In the genomic region with DNA sequence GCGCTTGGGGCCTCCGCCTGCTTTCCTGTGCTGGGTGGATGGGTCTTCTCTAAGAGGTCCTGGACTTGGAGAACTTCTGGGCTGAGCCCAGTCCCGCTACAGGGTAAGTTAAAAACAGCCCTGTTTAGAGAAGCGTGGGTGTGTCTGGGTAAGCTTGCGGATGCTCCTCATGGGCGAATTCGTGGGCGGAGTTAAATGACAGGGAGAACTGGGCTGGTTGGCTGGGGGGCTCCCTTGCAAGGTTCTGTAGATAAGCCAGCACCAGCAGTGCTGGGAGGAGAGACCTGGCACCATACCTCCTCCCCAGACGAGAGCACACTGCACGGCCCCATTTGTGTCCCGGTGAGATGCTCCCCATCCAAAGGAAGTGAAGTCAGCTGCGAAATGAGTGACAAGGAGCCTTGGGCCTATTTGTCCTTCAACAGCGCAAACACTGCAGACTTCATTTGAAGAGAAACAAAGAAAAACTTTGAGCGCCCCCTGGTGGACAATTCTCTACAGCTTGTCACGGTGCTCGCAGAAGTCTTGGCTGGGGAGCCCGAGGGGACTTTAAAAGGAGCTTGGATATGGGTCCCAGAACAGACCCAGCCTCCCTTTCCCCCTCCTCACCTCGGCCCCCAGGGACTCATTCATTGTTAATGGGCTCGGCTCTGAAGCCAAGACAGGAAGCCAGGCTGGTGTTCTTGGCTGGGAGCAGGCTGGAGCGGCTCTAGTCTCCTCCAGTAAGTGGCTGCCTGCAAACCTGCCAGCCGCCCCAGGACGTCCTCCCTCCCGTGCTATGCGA, we compare ENCODE assay signal across 8 cellular contexts. TPM values are rescaled to one million over a fixed set of nuclear protein-coding genes. Genes with fewer than 3 reads are reported as not detected.
DNase-seq lines count a peak whose midpoint lies in the region; ATAC-seq and TF ChIP-seq lines count a peak whose summit lies in the region.

No MANE protein-coding gene starts in this region.

- TF ChIP-seq CTCF in VCaP (conservative IDR thresholded peaks at IDR 0.05) (peak; percentile 78), breast epithelium (IDR thresholded peaks at IDR 0.05) (peak; percentile 76 to 82 (median 78))

- H3K36me3 ChIP-seq in breast epithelium: no peaks in the 10 kb centered on the region

- H3K4me1 ChIP-seq in breast epithelium: no peaks in the 10 kb centered on the region

- no peaks in the 10 kb centered on the region for H3K9me3 ChIP-seq in breast epithelium

- TF ChIP-seq POLR2A in breast epithelium (IDR thresholded peaks at IDR 0.05): no peak

- no peaks in the 10 kb centered on the region for H3K27me3 ChIP-seq in breast epithelium

- H3K27ac ChIP-seq in VCaP: peak overlapping the region; percentile 9; the same call in 1 of the 2 replicates
- no peak overlapping the region for H3K27ac ChIP-seq in breast epithelium

- peak; percentile 71 for DNase-seq in DMS114 treated with DMSO at 0.1 percent for 48 hours (lab: John Stamatoyannopoulos, UW; ENCODE audit: unreplicated experiment)
- peak; percentile 89 for DNase-seq in NCI-H2171 treated with DMSO at 0.1 percent for 48 hours (lab: John Stamatoyannopoulos, UW)
- DNase-seq in breast epithelium (ENCODE audit: low spot score in 2 of 2): peak; percentile 73 to 87
- DNase-seq in inferior parietal cortex (ENCODE audit: extremely low spot score): peak; percentile 98
- DNase-seq in stimulated activated CD4-positive, alpha-beta T cell treated with anti-CD3 and anti-CD28 coated beads, Interleukin-12 subunit alpha, Interleukin-12 subunit beta, amount 100 ng/mL, for 48 hours (ENCODE audit: low read depth in 2 of 3, low spot score in 1 of 3): peak; percentile 71 to 97 (median 82)

- peak overlapping the region in 2 of 3 donors; percentile 9 to 37 for H3K4me3 ChIP-seq in breast epithelium

- ATAC-seq in HG02678 (IDR thresholded peaks at IDR 0.05; ENCODE audit: unreplicated experiment): peak; percentile 69
- no peak for ATAC-seq in GM19035 (IDR thresholded peaks at IDR 0.05; ENCODE audit: unreplicated experiment)

- intact Hi-C loops in breast epithelium (cut with DNase I; ENCODE audit: low total_unique reads): loop anchor here (10.0 kb wide), 2 partner anchors 186 to 286 kb away; a partner anchor contains a TSS

RNA-seq across cellular contexts. Expression of a gene that starts 39.5 kb away (rescaled TPM):
- 10 to 100 TPM; 30.7 to 91.1 (median 75.7) TPM for total RNA-seq in breast epithelium
